In the genomic region with DNA sequence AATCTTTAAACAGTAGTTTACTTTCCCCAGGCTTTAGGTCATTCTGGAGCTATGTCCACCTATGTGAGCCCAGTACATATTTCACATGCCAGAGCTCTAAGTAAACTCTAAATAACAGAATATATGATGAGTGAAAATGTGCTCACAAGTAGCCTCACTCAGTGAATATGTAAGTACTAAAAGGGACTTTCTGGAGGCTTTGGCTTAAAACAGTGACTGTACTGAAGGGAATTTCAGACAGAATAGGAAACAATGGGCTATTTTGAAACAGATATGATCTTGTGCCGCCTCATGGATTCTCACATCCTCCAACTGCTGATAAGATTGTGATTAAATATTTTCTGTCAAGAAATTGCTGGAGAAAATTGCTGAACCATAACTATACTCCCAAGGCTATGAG, we compare ENCODE assay signal across 20 cellular contexts.
DNase-seq lines count a peak whose midpoint lies in the region; ATAC-seq, FAIRE-seq and TF ChIP-seq lines count a peak whose summit lies in the region.
"Had no signal": no experiment of that assay in that cellular context is flagged by ENCODE, and none has a peak within 500 bp of the region (broad histone marks: within the 10 kb centered on the region; RNA-seq: fewer than 3 reads in every experiment).

No MANE protein-coding gene starts in this region.

- H3K27me3 ChIP-seq in bronchial epithelial cell (ENCODE audit: control insufficient read depth, insufficient read depth, low read length) = no peaks in the 10 kb centered on the region
- H3K27me3 ChIP-seq: dorsolateral prefrontal cortex had no signal

- TF ChIP-seq CTCF in bronchial epithelial cell (IDR thresholded peaks at IDR 0.05; ENCODE audit: insufficient read depth, low read length, severe bottlenecking) = no peak

- DNase-seq in HT1080 (ENCODE audit: low read depth) (peak; percentile 67), bronchial epithelial cell (ENCODE audit: low read depth) (peak; percentile 9), lung microvascular endothelial cell (ENCODE audit: low read depth in 2 of 2) (peak; percentile 75 to 76), GDM1 (lab: John Stamatoyannopoulos, UW) (no peak), NOMO-1 treated with dmso at 0.1 percent for 144 hours (lab: John Stamatoyannopoulos, UW; ENCODE audit: unreplicated experiment) (no peak), NCI-H2196 treated with DMSO at 0.1 percent for 48 hours (lab: John Stamatoyannopoulos, UW; ENCODE audit: unreplicated experiment) (no peak), nucleus accumbens (lab: John Stamatoyannopoulos, UW) (no peak)
- DNase-seq: activated gamma-delta T cell; anterior cingulate cortex; dorsolateral prefrontal cortex; H7; Karpas-422; lower lobe of right lung; NCI-H1436 treated with DMSO at 0.1 percent for 48 hours; NCI-H345; NK-92 treated with Interleukin-12 subunit alpha and Interleukin-12 subunit beta, amount 100 ng/mL, for 24 hours; right cardiac atrium; stimulated activated CD8-positive, alpha-beta memory T cell treated with anti-CD3 and anti-CD28 coated beads, Interleukin-4, amount 100 ng/mL, for 48 hours had no signal

- H3K36me3 ChIP-seq in bronchial epithelial cell (ENCODE audit: control insufficient read depth, insufficient read depth, low read length) = no peaks in the 10 kb centered on the region
- H3K36me3 ChIP-seq: lower lobe of right lung, thoracic aorta had no signal

- peak; percentile 87 for ATAC-seq in GM18868 (IDR thresholded peaks at IDR 0.05; ENCODE audit: unreplicated experiment)
- ATAC-seq: lower lobe of right lung had no signal

- FAIRE-seq in bronchial epithelial cell (lab: Jason Lieb, UNC) = no peak

- no peak overlapping the region for H3K4me3 ChIP-seq in bronchial epithelial cell (ENCODE audit: low read depth, low read length)
- H3K4me3 ChIP-seq: dorsolateral prefrontal cortex, lower lobe of right lung, thoracic aorta had no signal

Comparison
In these comparisons a context has a peak if more than half of its experiments do, and no peak if none do; other contexts are left out.
1. DNase-seq: peak in HT1080 (single experiment), bronchial epithelial cell (single experiment) and lung microvascular endothelial cell (2 of 2); none in GDM1 (single experiment), NOMO-1 treated with dmso at 0.1 percent for 144 hours (single experiment), NCI-H2196 treated with DMSO at 0.1 percent for 48 hours (single experiment) and nucleus accumbens (0 of 56).